8 cellular contexts compared by ENCODE assay signal in genomic region chr19:47112166-47112663, GRCh38. TPM values are rescaled to one million over a fixed set of nuclear protein-coding genes. Genes with fewer than 3 reads are reported as not detected.
A peak's percentile ranks its signal among the peaks of the same experiment; 100 is the strongest.
DNase-seq lines count a peak whose midpoint lies in the region; ATAC-seq, FAIRE-seq and TF ChIP-seq lines count a peak whose summit lies in the region.

No MANE protein-coding gene starts in this region.

- POLR2A ChIA-PET in MCF 10A (lab: Yijun Ruan, JAX), result interaction anchor here (0.7 to 5.2 kb wide), 15 partner anchors 10 to 250 kb away, joined by 3 to 50 read pairs (median 4); partner anchors contain the start of genes SAE1 and TMEM160

- H3K36me3 ChIP-seq in WERI-Rb-1 (peaks cover 16% of the 10 kb centered on the region), small intestine (ENCODE audit: control insufficient read depth in 2 of 2, insufficient read depth in 2 of 2, low read length in 2 of 2) (no peaks in the 10 kb centered on the region)

- WGBS in small intestine, 3 donors, result 0 to 1% (median 0%) methylated on average over 14 to 53 of the region's 54 CpGs

- no TSS peak for BruUV-seq in MCF 10A (replicated peaks; lab: Mats Ljungman, UMichigan)

- H3K4me1 ChIP-seq in small intestine (ENCODE audit: control insufficient read depth in 2 of 2, insufficient read depth in 1 of 2, low read depth in 1 of 2, low read length in 1 of 2), result peaks cover 5 to 13% of the 10 kb centered on the region in 2 donors

- H3K27ac Mint-ChIP-seq in MCF 10A (ENCODE audit: low read depth, unreplicated experiment), result peak overlapping the region; percentile 99

- H3K27me3 Mint-ChIP-seq in MCF 10A (ENCODE audit: insufficient read depth, unreplicated experiment), result no peaks in the 10 kb centered on the region

- H3K4me3 Mint-ChIP-seq in MCF 10A (ENCODE audit: unreplicated experiment), result peak overlapping the region; percentile 94

- no peak for TF ChIP-seq CTCF in WERI-Rb-1 (IDR thresholded peaks at IDR 0.05; ENCODE audit: low read depth, low read length)
- TF ChIP-seq CTCF in MCF 10A (IDR thresholded peaks at IDR 0.05; ENCODE audit: unreplicated experiment), result no peak

- H3K9me3 ChIP-seq in WERI-Rb-1 (ENCODE audit: severe bottlenecking) (no peaks in the 10 kb centered on the region), small intestine (ENCODE audit: control insufficient read depth, low read depth) (no peaks in the 10 kb centered on the region)

- H3K9me3 Mint-ChIP-seq in MCF 10A (ENCODE audit: unreplicated experiment), result no peaks in the 10 kb centered on the region

- peaks cover 30% of the 10 kb centered on the region for H3K36me3 Mint-ChIP-seq in MCF 10A (ENCODE audit: insufficient read depth, unreplicated experiment)

- H3K4me3 ChIP-seq in WERI-Rb-1 (ENCODE audit: low read depth, low read length) (peak overlapping the region; percentile 97), small intestine (ENCODE audit: low read depth in 1 of 2, low read length in 2 of 2) (peak overlapping the region; percentile 74 to 98)

- H3K27ac ChIP-seq in WERI-Rb-1, result peak overlapping the region; percentile 100
- H3K27ac ChIP-seq in small intestine (ENCODE audit: low read depth in 1 of 2, low read length in 1 of 2), result peak overlapping the region; percentile 99

- peak; percentile 94 for DNase-seq in EH (ENCODE audit: low read depth)
- DNase-seq in NCI-H2107 treated with DMSO at 0.1 percent for 48 hours (lab: John Stamatoyannopoulos, UW; ENCODE audit: unreplicated experiment), result peak; percentile 42
- peak; percentile 79 for DNase-seq in WERI-Rb-1
- DNase-seq in MCF 10A (ENCODE audit: unreplicated experiment), result peak; percentile 94
- DNase-seq in iPS-NIHi7 (ENCODE audit: extremely low spot score), result peak; percentile 69
- peak; percentile 86 for DNase-seq in small intestine
- DNase-seq in epidermal melanocyte (ENCODE audit: insufficient read length, low spot score), result no peak

- intact Hi-C loops in MCF 10A (cut with micrococcal nuclease), result loop anchor here (5.0 kb wide), 1 partner anchor 75 kb away; no protein-coding TSS in a partner anchor

- H3K4me1 Mint-ChIP-seq in MCF 10A (ENCODE audit: insufficient read depth, unreplicated experiment), result peaks cover 32% of the 10 kb centered on the region

- FAIRE-seq in small intestine (lab: Jason Lieb, UNC), result no peak

- H3K27me3 ChIP-seq in WERI-Rb-1 (ENCODE audit: insufficient read depth, low read depth, severe bottlenecking) (no peaks in the 10 kb centered on the region), small intestine (ENCODE audit: control insufficient read depth in 2 of 2, insufficient read depth in 2 of 2, low read length in 2 of 2) (no peaks in the 10 kb centered on the region)

- ATAC-seq in HG02678 (IDR thresholded peaks at IDR 0.05; ENCODE audit: unreplicated experiment), result peak; percentile 21

- CTCF ChIA-PET in MCF 10A (lab: Yijun Ruan, JAX), result no interaction called here

RNA-seq across cellular contexts. Expression of gene ZC3H4, which starts 1.4 kb away (rescaled TPM):
- 41.4 and 41.8 TPM in 2 replicates for total RNA-seq in MCF 10A (2022)
- 10 to 100 TPM in 2 of 3 donors, 1 to 10 TPM in 1; 7.3 to 18.0 (median 10.7) TPM for polyA plus RNA-seq in small intestine

RNA-seq across cellular contexts. Expression of gene SAE1, which starts 18.4 kb away (rescaled TPM):
- 76.1 and 81.7 TPM in 2 replicates for total RNA-seq in MCF 10A (2022)
- 10 to 100 TPM; 28.6 to 77.5 (median 34.9) TPM for polyA plus RNA-seq in small intestine
